10 cellular contexts compared by ENCODE assay signal in genomic region chr6:17865798-17866725, GRCh38.
DNase-seq lines count a peak whose midpoint lies in the region; ATAC-seq, FAIRE-seq and TF ChIP-seq lines count a peak whose summit lies in the region.
"Had no signal": no experiment of that assay in that cellular context is flagged by ENCODE, and none has a peak within 500 bp of the region (broad histone marks: within the 10 kb centered on the region; RNA-seq: fewer than 3 reads in every experiment).

No MANE protein-coding gene starts in this region.

- peaks cover 13% of the 10 kb centered on the region for H3K79me2 ChIP-seq in fibroblast of lung (ENCODE audit: control insufficient read depth, insufficient read depth, low read length)
- H3K79me2 ChIP-seq: parathyroid adenoma had no signal

- H4K20me1 ChIP-seq in fibroblast of lung (ENCODE audit: control insufficient read depth, extremely low read depth, insufficient read depth, low read length), result no peaks in the 10 kb centered on the region
- H4K20me1 ChIP-seq: BLaER1 treated with 17β-estradiol and CSF1 and Interleukin-3, amounts not matched to agents 10 nM and 100 nM had no signal

- no peak overlapping the region for H3K9ac ChIP-seq in fibroblast of lung (ENCODE audit: insufficient read depth, low read length)
- H3K9ac ChIP-seq: BLaER1 treated with 17β-estradiol and CSF1 and Interleukin-3, amounts not matched to agents 10 nM and 100 nM; parathyroid adenoma had no signal

- ATAC-seq in A549, result peak; percentile 96 to 99
- no peak for ATAC-seq in GM18907 (IDR thresholded peaks at IDR 0.05; ENCODE audit: unreplicated experiment)

- no peaks in the 10 kb centered on the region for H3K36me3 ChIP-seq in fibroblast of lung (ENCODE audit: control insufficient read depth, insufficient read depth, low read length)
- H3K36me3 ChIP-seq in muscle layer of duodenum (ENCODE audit: control insufficient read depth in 1 of 2, insufficient read depth in 2 of 2, low read length in 2 of 2), result peaks cover 0 to 3% of the 10 kb centered on the region in 2 donors

- no peaks in the 10 kb centered on the region for H3K27me3 ChIP-seq in fibroblast of lung (ENCODE audit: control insufficient read depth, insufficient read depth, low read length)
- no peaks in the 10 kb centered on the region for H3K27me3 ChIP-seq in muscle layer of duodenum (ENCODE audit: low read depth, low read length)
- H3K27me3 ChIP-seq: BLaER1 treated with 17β-estradiol and CSF1 and Interleukin-3, amounts not matched to agents 10 nM and 100 nM had no signal

- CTCF ChIA-PET in A549 (lab: Yijun Ruan, JAX), result interaction anchor here (1.6 to 2.7 kb wide), 2 partner anchors 121 to 256 kb away, joined by 3 to 9 read pairs; partner anchors contain the start of genes KIF13A and NHLRC1

- POLR2A ChIA-PET in A549 (lab: Yijun Ruan, JAX), result interaction anchor here (1.2 kb wide), 1 partner anchor 41 kb away, joined by 3 read pairs; no protein-coding TSS in a partner anchor

- TF ChIP-seq CTCF in A549 (IDR thresholded peaks at IDR 0.05) (no peak), fibroblast of lung (conservative IDR thresholded peaks at IDR 0.05 in 1 of 2, IDR thresholded peaks at IDR 0.05 in 1 of 2; ENCODE audit: low read depth in 1 of 2, low read length in 2 of 2) (no peak)

- no peak overlapping the region for H2AFZ ChIP-seq in fibroblast of lung (ENCODE audit: low read length)

- WGBS in A549 (ENCODE audit: missing lambda C conversion rate), result 34% methylated on average over 6 of the region's 6 CpGs

- no peak overlapping the region for H3K4me3 ChIP-seq in A549
- H3K4me3 ChIP-seq in fibroblast of lung (replicated peaks in 1 of 4; ENCODE audit: control extremely low read depth in 1 of 4, insufficient read depth in 1 of 4, low read depth in 3 of 4, low read length in 4 of 4), result no peak overlapping the region
- H3K4me3 ChIP-seq in muscle layer of duodenum (ENCODE audit: low read depth in 1 of 2, low read length in 2 of 2), result no peak overlapping the region
- H3K4me3 ChIP-seq: BLaER1 treated with 17β-estradiol and CSF1 and Interleukin-3, amounts not matched to agents 10 nM and 100 nM had no signal

- H3K27ac ChIP-seq in A549, result peak overlapping the region; percentile 71 to 91
- H3K27ac ChIP-seq in fibroblast of lung (ENCODE audit: insufficient read depth, low read length), result peak overlapping the region; percentile 77
- H3K27ac ChIP-seq in muscle layer of duodenum (ENCODE audit: low read length), result peak overlapping the region; percentile 63
- H3K27ac ChIP-seq: BLaER1 treated with 17β-estradiol and CSF1 and Interleukin-3, amounts not matched to agents 10 nM and 100 nM; parathyroid adenoma had no signal

- peak; percentile 25 to 75; a peak in 2 of 5 replicates for TF ChIP-seq EP300 in A549 (IDR thresholded peaks at IDR 0.05)

- FAIRE-seq in A549 (lab: Jason Lieb, UNC) (no peak), RCC 7860 (lab: Jason Lieb, UNC) (peak; percentile 98)

- H3K9me3 ChIP-seq in A549, result no peaks in the 10 kb centered on the region
- no peaks in the 10 kb centered on the region for H3K9me3 ChIP-seq in fibroblast of lung (ENCODE audit: control insufficient read depth, insufficient read depth, low read depth, low read length)
- no peaks in the 10 kb centered on the region for H3K9me3 ChIP-seq in muscle layer of duodenum (ENCODE audit: control insufficient read depth in 1 of 2, low read length in 2 of 2)
- H3K9me3 ChIP-seq: BLaER1 treated with 17β-estradiol and CSF1 and Interleukin-3, amounts not matched to agents 10 nM and 100 nM had no signal

- peak; percentile 57 to 91 for DNase-seq in A549 (ENCODE audit: low read depth in 1 of 2, low spot score in 1 of 2)
- peak; percentile 99 for DNase-seq in RCC 7860 (ENCODE audit: low spot score)
- DNase-seq in fibroblast of lung (ENCODE audit: low read depth in 2 of 2), result peak; percentile 86 to 99
- no peak for DNase-seq in stimulated activated CD4-positive, alpha-beta T cell treated with anti-CD3 and anti-CD28 coated beads, Interleukin-4, amount 100 ng/mL, for 24 hours
- no peak for DNase-seq in retina
- DNase-seq in T-helper 1 cell, result no peak

- no peak for TF ChIP-seq POLR2A in A549 (IDR thresholded peaks at IDR 0.05; ENCODE audit: low read length)

- H3K4me2 ChIP-seq in A549, result peak overlapping the region; percentile 63
- H3K4me2 ChIP-seq in fibroblast of lung (ENCODE audit: extremely low read depth, insufficient read depth, low read length), result peak overlapping the region; percentile 4
- H3K4me2 ChIP-seq: BLaER1 treated with 17β-estradiol and CSF1 and Interleukin-3, amounts not matched to agents 10 nM and 100 nM had no signal

- H3K4me1 ChIP-seq in A549, result peaks cover 73% of the 10 kb centered on the region
- peaks cover 44% of the 10 kb centered on the region for H3K4me1 ChIP-seq in fibroblast of lung (ENCODE audit: control insufficient read depth, extremely low read depth, insufficient read depth, low read length)
- peaks cover 10 to 56% of the 10 kb centered on the region in 2 donors for H3K4me1 ChIP-seq in muscle layer of duodenum (ENCODE audit: control insufficient read depth in 1 of 2, insufficient read depth in 2 of 2, low read length in 2 of 2)

- no peak; a peak in 1 of 5 replicates for TF ChIP-seq RAD21 in A549 (conservative IDR thresholded peaks at IDR 0.05 in 1 of 2, IDR thresholded peaks at IDR 0.05 in 1 of 2)

TF ChIP-seq in A549, 52 proteins besides CTCF, POLR2A, EP300 and RAD21:
- TF ChIP-seq GATA3 (IDR thresholded peaks at IDR 0.05; ENCODE audit: borderline replicate concordance) (peak; percentile 76; the same call in 1 of the 2 replicates), MAX (IDR thresholded peaks at IDR 0.05) (peak; percentile 89), PBX3 (IDR thresholded peaks at IDR 0.05) (peak; percentile 22; the same call in 1 of the 2 replicates), JUNB (IDR thresholded peaks at IDR 0.05) (peak; percentile 90), BCL3 (IDR thresholded peaks at IDR 0.05) (0 out of 3 replicates have a peak, but pooled peaks have one; percentile 19), FOSL2 (IDR thresholded peaks at IDR 0.05) (peak; percentile 91), FOSL2 (CRISPR knock-in tag; IDR thresholded peaks at IDR 0.05) (peak; percentile 91), MAFK (IDR thresholded peaks at IDR 0.05; ENCODE audit: partially characterized antibody) (peak; percentile 95), JUN (IDR thresholded peaks at IDR 0.05) (peak in 1 of 2 experiments; percentile 87; a peak in 3 of 5 replicates), ATOH8 (CRISPR knock-in tag; IDR thresholded peaks at IDR 0.05; ENCODE audit: low read depth) (no peak), SREBF2 (IDR thresholded peaks at IDR 0.05) (no peak), CEBPB (IDR thresholded peaks at IDR 0.05) (peak; percentile 37 to 85; a peak in 3 of 4 replicates), HDAC2 (IDR thresholded peaks at IDR 0.05) (0 out of 2 replicates have a peak, but pooled peaks have one; percentile 24), HOXB5 (CRISPR knock-in tag; IDR thresholded peaks at IDR 0.05) (no peak), MYC (IDR thresholded peaks at IDR 0.05; ENCODE audit: borderline replicate concordance, low read length) (peak; percentile 75; the same call in 1 of the 2 replicates)

Comparison
In these comparisons a context has a peak if more than half of its experiments do, and no peak if none do; other contexts are left out.
1. DNase-seq: peak in A549 (2 of 2), RCC 7860 (single experiment) and fibroblast of lung (2 of 2); none in stimulated activated CD4-positive, alpha-beta T cell treated with anti-CD3 and anti-CD28 coated beads, Interleukin-4, amount 100 ng/mL, for 24 hours (single experiment), retina (single experiment) and T-helper 1 cell (0 of 5).
2. Peak in every context shown above with its lines, with median percentiles within 50 percentile points of each other: H3K27ac ChIP-seq.